3 cellular contexts compared by ENCODE assay signal in the genomic region with DNA sequence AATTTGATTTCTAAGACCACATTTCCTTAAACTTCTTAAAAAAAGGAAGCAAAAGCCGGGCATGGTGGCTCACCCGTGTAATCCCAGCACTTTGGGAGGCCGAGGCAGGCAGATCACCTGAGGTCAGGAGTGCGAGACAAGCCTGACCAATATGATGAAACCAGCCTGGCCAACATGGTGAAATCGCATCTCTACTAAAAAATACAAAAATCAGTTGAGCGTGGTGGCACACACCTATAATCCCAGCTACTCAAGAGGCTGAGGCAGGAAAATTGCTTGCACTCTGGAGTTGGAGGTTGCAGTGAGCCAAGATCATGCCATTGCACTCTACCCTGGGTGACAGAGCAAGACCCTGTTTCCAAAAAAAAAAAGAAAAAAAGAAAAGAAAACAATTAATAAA. TPM values are rescaled to one million over a fixed set of nuclear protein-coding genes. Genes with fewer than 3 reads are reported as not detected.
"Had no signal": no experiment of that assay in that cellular context is flagged by ENCODE, and none has a peak within 500 bp of the region (broad histone marks: within the 10 kb centered on the region; RNA-seq: fewer than 3 reads in every experiment).

No MANE protein-coding gene starts in this region.

RNA-seq across cellular contexts. Expression of a gene that starts 3.2 kb away (rescaled TPM):
- total RNA-seq: HT-29, HT1080, K562 had no signal
